ENCODE assay signal across 22 cellular contexts in the genomic region with DNA sequence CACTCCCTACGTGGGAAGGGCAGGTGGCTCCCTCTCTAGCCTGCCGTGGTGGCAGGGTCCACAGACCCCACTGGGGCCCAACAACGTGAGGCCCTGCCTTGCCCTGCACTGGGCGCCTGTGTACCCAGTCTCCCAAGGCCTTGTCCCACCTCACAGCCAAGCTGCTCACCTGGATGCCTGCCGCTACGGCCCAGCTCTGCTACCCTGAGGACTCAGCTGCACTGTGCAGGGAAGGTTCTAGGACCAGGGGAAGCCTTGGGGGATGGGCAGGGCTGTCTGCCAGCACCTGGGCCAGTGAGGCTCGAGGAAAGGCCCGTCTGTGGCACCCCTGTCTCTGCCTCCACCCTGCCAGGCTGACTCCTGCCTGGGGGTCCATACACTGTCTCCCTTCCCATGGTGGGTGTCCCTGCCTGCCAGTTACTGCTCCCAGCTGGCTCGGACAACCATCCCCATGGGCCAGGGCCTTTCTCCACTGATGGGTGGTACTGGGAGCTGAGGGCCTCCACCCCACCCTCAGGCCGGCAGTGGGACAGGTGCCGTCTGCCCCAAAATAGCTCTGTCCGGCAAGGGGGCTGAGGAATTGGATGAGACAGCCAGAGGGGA. TPM values are rescaled to one million over a fixed set of nuclear protein-coding genes. Genes with fewer than 3 reads are reported as not detected.
A peak's percentile ranks its signal among the peaks of the same experiment; 100 is the strongest.
DNase-seq lines count a peak whose midpoint lies in the region; ATAC-seq, FAIRE-seq and TF ChIP-seq lines count a peak whose summit lies in the region.
"Had no signal": no experiment of that assay in that cellular context is flagged by ENCODE, and none has a peak within 500 bp of the region (broad histone marks: within the 10 kb centered on the region; RNA-seq: fewer than 3 reads in every experiment).

No MANE protein-coding gene starts in this region.

- peaks cover 45% of the 10 kb centered on the region for H3K79me1 ChIP-seq in H1 (ENCODE audit: low read depth, low read length)

- H3K4me1 ChIP-seq in right atrium auricular region, result peaks cover 0 to 51% of the 10 kb centered on the region in 2 donors
- peaks cover 4 to 39% (median 23%) of the 10 kb centered on the region in 4 experiments for H3K4me1 ChIP-seq in H1 (replicated peaks in 1 of 4; ENCODE audit: control insufficient read depth in 3 of 4, insufficient read depth in 4 of 4, low read length in 3 of 4)
- H3K4me1 ChIP-seq in liver (ENCODE audit: control insufficient read depth in 4 of 4, insufficient read depth in 4 of 4, low read length in 3 of 4), result peaks cover 22 to 80% (median 62%) of the 10 kb centered on the region in 4 donors
- peaks cover 44 to 49% (median 47%) of the 10 kb centered on the region in 3 donors for H3K4me1 ChIP-seq in skeletal muscle tissue (ENCODE audit: control insufficient read depth in 3 of 3, insufficient read depth in 3 of 3, low read length in 3 of 3)
- peaks cover 15% of the 10 kb centered on the region for H3K4me1 ChIP-seq in neural progenitor cell

- H2AFZ ChIP-seq in H1 (ENCODE audit: low read length) (no peak overlapping the region), neural progenitor cell (replicated peaks) (no peak overlapping the region)
- H2AFZ ChIP-seq: GM23248 had no signal

- ATAC-seq in Right ventricle myocardium inferior, result no peak
- ATAC-seq in activated T-cell treated with anti-CD3 and anti-CD28 coated beads, Interleukin-2, amount 50 U/mL, for 4 hours, result no peak
- ATAC-seq: CD8-positive, alpha-beta T cell had no signal

- TF ChIP-seq CTCF in right atrium auricular region (IDR thresholded peaks at IDR 0.05) (no peak), H1 (IDR thresholded peaks at IDR 0.05; ENCODE audit: control extremely low read depth in 1 of 3, insufficient read depth in 1 of 3, low read depth in 1 of 3, low read length in 3 of 3) (no peak), liver (IDR thresholded peaks at IDR 0.05; ENCODE audit: low read depth, low read length, missing input control) (no peak), neural progenitor cell (IDR thresholded peaks at IDR 0.05) (no peak)

- peak overlapping the region; percentile 32; the same call in 1 of the 2 replicates for H3K18ac ChIP-seq in H1 (ENCODE audit: extremely low read depth, low read length)

- no peaks in the 10 kb centered on the region for H3K27me3 Mint-ChIP-seq in activated T-cell treated with anti-CD3 and anti-CD28 coated beads, Interleukin-2, amount 50 U/mL, for 4 hours (ENCODE audit: low read depth)
- H3K27me3 Mint-ChIP-seq in neural progenitor cell (ENCODE audit: insufficient read depth, low read depth), result no peaks in the 10 kb centered on the region

- H4K20me1 ChIP-seq in H1 (replicated peaks in 1 of 2; ENCODE audit: control insufficient read depth in 1 of 2, insufficient read depth in 2 of 2, low read length in 2 of 2) (peaks cover 54 to 65% of the 10 kb centered on the region in 2 experiments), neural progenitor cell (ENCODE audit: low read depth) (peaks cover 100% of the 10 kb centered on the region)

- H3K56ac ChIP-seq in H1 (replicated peaks; ENCODE audit: insufficient read length, low read depth, low read length), result no peak overlapping the region

- H3K27ac Mint-ChIP-seq in neural progenitor cell, result no peak overlapping the region
- H3K27ac Mint-ChIP-seq: CD8-positive, alpha-beta T cell had no signal

- no peak for TF ChIP-seq EP300 in H1 (IDR thresholded peaks at IDR 0.05; ENCODE audit: borderline replicate concordance in 1 of 2, low read depth in 2 of 2, low read length in 2 of 2)

- no peak overlapping the region for H3K9ac ChIP-seq in H1 (replicated peaks in 1 of 4; ENCODE audit: extremely low read depth in 1 of 4, low read depth in 3 of 4, low read length in 3 of 4)
- peak overlapping the region in 1 of 2 donors; percentile 24 for H3K9ac ChIP-seq in liver (ENCODE audit: low read depth in 1 of 2, low read length in 2 of 2)
- H3K9ac ChIP-seq in skeletal muscle tissue (ENCODE audit: low read depth in 1 of 3, low read length in 3 of 3), result peak overlapping the region in 2 of 3 donors; percentile 12 to 25
- H3K9ac ChIP-seq in neural progenitor cell, result no peak overlapping the region
- H3K9ac ChIP-seq: GM23248 had no signal

- H3K79me2 ChIP-seq in H1 (ENCODE audit: control insufficient read depth in 1 of 2, insufficient read depth in 2 of 2, low read length in 2 of 2) (peaks cover 0 to 87% of the 10 kb centered on the region in 2 experiments; a peak in 2 of 4 replicates), neural progenitor cell (ENCODE audit: low read depth) (peaks cover 93% of the 10 kb centered on the region)

- 95% methylated on average over 11 of the region's 12 CpGs; no CpG with 5 or more reads in 1 of the 2 experiments for WGBS in H1 (ENCODE audit: extremely low coverage in 1 of 2, insufficient coverage in 1 of 2, insufficient read length in 1 of 2, insufficient replicate concordance in 2 of 2, low coverage in 1 of 2, low lambda C conversion rate in 2 of 2, missing lambda C conversion rate in 1 of 2), 2 experiments
- 81% methylated on average over 12 of the region's 12 CpGs for WGBS in liver

- CTCF ChIA-PET in H1 (lab: Charles Lee; ENCODE audit: partially characterized antibody), result interaction anchor here (1.3 to 1.7 kb wide), 2 partner anchors 14 to 20 kb away, joined by 5 to 7 read pairs; no protein-coding TSS in a partner anchor

- no peak overlapping the region for H3K23ac ChIP-seq in H1 (ENCODE audit: insufficient read length)

- H3K23me2 ChIP-seq in H1 (ENCODE audit: low read depth, low read length), result no peaks in the 10 kb centered on the region

- no peaks in the 10 kb centered on the region for H3K27me3 ChIP-seq in right atrium auricular region
- H3K27me3 ChIP-seq in H1 (replicated peaks in 1 of 4; ENCODE audit: control insufficient read depth in 3 of 4, extremely low read depth in 1 of 4, insufficient read depth in 3 of 4, low read length in 3 of 4), result no peaks in the 10 kb centered on the region
- H3K27me3 ChIP-seq in liver (ENCODE audit: control insufficient read depth in 4 of 4, insufficient read depth in 4 of 4, low read length in 3 of 4), result no peaks in the 10 kb centered on the region
- no peaks in the 10 kb centered on the region for H3K27me3 ChIP-seq in skeletal muscle tissue (ENCODE audit: control insufficient read depth in 3 of 3, insufficient read depth in 3 of 3, low read length in 3 of 3)
- no peaks in the 10 kb centered on the region for H3K27me3 ChIP-seq in neural progenitor cell

- no peak overlapping the region for H2BK120ac ChIP-seq in H1 (replicated peaks; ENCODE audit: low read depth, low read length)

- TF ChIP-seq RAD21 in H1 (IDR thresholded peaks at IDR 0.05 in 1 of 2, conservative IDR thresholded peaks at IDR 0.05 in 1 of 2; ENCODE audit: low read depth in 2 of 2, low read length in 2 of 2) (no peak), liver (IDR thresholded peaks at IDR 0.05) (no peak)

- FAIRE-seq in H1 (lab: Jason Lieb, UNC), result no peak
- FAIRE-seq: G401.6 had no signal

- 0 out of 2 replicates have a peak overlapping the region, but pooled peaks have one; percentile 16 for H2BK5ac ChIP-seq in H1 (ENCODE audit: low read depth, low read length)

- intact Hi-C loops in Right ventricle myocardium inferior (cut with DNase I), result no loop called here

- peaks cover 17% of the 10 kb centered on the region for H3K4me1 Mint-ChIP-seq in activated T-cell treated with anti-CD3 and anti-CD28 coated beads, Interleukin-2, amount 50 U/mL, for 4 hours (ENCODE audit: low read depth)
- H3K4me1 Mint-ChIP-seq in neural progenitor cell, result peaks cover 16% of the 10 kb centered on the region

- no peak overlapping the region for H3K4me3 Mint-ChIP-seq in activated T-cell treated with anti-CD3 and anti-CD28 coated beads, Interleukin-2, amount 50 U/mL, for 4 hours
- no peak overlapping the region for H3K4me3 Mint-ChIP-seq in neural progenitor cell
- H3K4me3 Mint-ChIP-seq: CD8-positive, alpha-beta T cell had no signal

- peak; percentile 31 for DNase-seq in Right ventricle myocardium inferior (ENCODE audit: missing footprints)
- DNase-seq in right atrium auricular region (ENCODE audit: low spot score), result no peak
- DNase-seq in H1 (ENCODE audit: low read depth in 1 of 2, low spot score in 2 of 2), result no peak
- DNase-seq in NCI-H1417 (lab: John Stamatoyannopoulos, UW), result no peak
- DNase-seq in activated T-cell treated with anti-CD3 and anti-CD28 coated beads, Interleukin-2, amount 50 U/mL, for 4 hours, result no peak
- DNase-seq in neural progenitor cell (ENCODE audit: low spot score), result no peak
- DNase-seq: 8988T; CD8-positive, alpha-beta T cell; DND-41; GM23248; KG1; NCI-H1436; NCI-H2029; NCI-H2171; NCI-H446; NCI-H69; NK-92 treated with Interleukin-12 subunit alpha and Interleukin-12 subunit beta, amount 100 ng/mL, for 24 hours; OCI-M1; RPMI8226 had no signal

- H3K9me3 ChIP-seq in right atrium auricular region (no peaks in the 10 kb centered on the region), H1 (ENCODE audit: insufficient read depth in 2 of 2, low read depth in 1 of 2, low read length in 1 of 2) (no peaks in the 10 kb centered on the region), liver (ENCODE audit: control insufficient read depth in 4 of 4, low read length in 3 of 4) (no peaks in the 10 kb centered on the region), skeletal muscle tissue (ENCODE audit: control insufficient read depth in 3 of 3, low read length in 3 of 3) (no peaks in the 10 kb centered on the region), neural progenitor cell (ENCODE audit: low read depth) (no peaks in the 10 kb centered on the region)

- no peak overlapping the region for H3K27ac ChIP-seq in right atrium auricular region
- H3K27ac ChIP-seq in H1 (ENCODE audit: low read depth, low read length), result no peak overlapping the region; the same call in 1 of the 2 replicates
- peak overlapping the region; percentile 71 to 74 for H3K27ac ChIP-seq in liver (ENCODE audit: low read depth in 1 of 2, low read length in 2 of 2)
- H3K27ac ChIP-seq in skeletal muscle tissue (ENCODE audit: low read depth, low read length), result no peak overlapping the region
- no peak overlapping the region for H3K27ac ChIP-seq in neural progenitor cell
- H3K27ac ChIP-seq: GM23248 had no signal

- H3K14ac ChIP-seq in H1 (ENCODE audit: insufficient read length), result no peak overlapping the region

- peaks cover 3% of the 10 kb centered on the region for H3K36me3 Mint-ChIP-seq in activated T-cell treated with anti-CD3 and anti-CD28 coated beads, Interleukin-2, amount 50 U/mL, for 4 hours (ENCODE audit: insufficient read depth)
- H3K36me3 Mint-ChIP-seq in neural progenitor cell, result peaks cover 7% of the 10 kb centered on the region
- H3K36me3 Mint-ChIP-seq: CD8-positive, alpha-beta T cell had no signal

- no peak overlapping the region for H4K8ac ChIP-seq in H1 (ENCODE audit: extremely low read depth, insufficient read depth, low read length)

- no peaks in the 10 kb centered on the region for H3K9me3 Mint-ChIP-seq in activated T-cell treated with anti-CD3 and anti-CD28 coated beads, Interleukin-2, amount 50 U/mL, for 4 hours
- peaks cover 2% of the 10 kb centered on the region for H3K9me3 Mint-ChIP-seq in neural progenitor cell
- H3K9me3 Mint-ChIP-seq: CD8-positive, alpha-beta T cell had no signal

- no peak overlapping the region for H2AK5ac ChIP-seq in H1 (ENCODE audit: low read depth, low read length)

- H2BK15ac ChIP-seq in H1 (ENCODE audit: low read length), result 0 out of 2 replicates have a peak overlapping the region, but pooled peaks have one; percentile 46

- no peak overlapping the region for H2BK12ac ChIP-seq in H1 (ENCODE audit: low read depth, low read length)

- H2BK20ac ChIP-seq in H1 (ENCODE audit: low read length), result no peak overlapping the region

- no peak overlapping the region for H3K4me2 ChIP-seq in H1 (ENCODE audit: insufficient read depth in 1 of 2, low read depth in 2 of 2, low read length in 2 of 2)
- H3K4me2 ChIP-seq in neural progenitor cell, result no peak overlapping the region

- no peak overlapping the region for H4K91ac ChIP-seq in H1 (replicated peaks; ENCODE audit: insufficient read length, low read length)

- no peak overlapping the region for H3K4ac ChIP-seq in H1 (replicated peaks; ENCODE audit: insufficient read length, low read depth, low read length)

- no peaks in the 10 kb centered on the region for H3K36me3 ChIP-seq in right atrium auricular region
- H3K36me3 ChIP-seq in H1 (ENCODE audit: control insufficient read depth in 2 of 4, insufficient read depth in 4 of 4, low read length in 3 of 4), result peaks cover 0 to 4% (median 1%) of the 10 kb centered on the region in 4 experiments; a peak in 3 of 8 replicates
- H3K36me3 ChIP-seq in liver (ENCODE audit: control insufficient read depth in 4 of 4, insufficient read depth in 3 of 4, low read depth in 1 of 4, low read length in 3 of 4), result no peaks in the 10 kb centered on the region
- H3K36me3 ChIP-seq in skeletal muscle tissue (ENCODE audit: control insufficient read depth in 3 of 3, insufficient read depth in 3 of 3, low read length in 3 of 3), result peaks cover 2 to 5% (median 4%) of the 10 kb centered on the region in 3 donors
- H3K36me3 ChIP-seq in neural progenitor cell, result no peaks in the 10 kb centered on the region

- TF ChIP-seq POLR2A in H1 (IDR thresholded peaks at IDR 0.05; ENCODE audit: control extremely low read depth in 1 of 2, low read depth in 2 of 2, low read length in 2 of 2), result no peak

- no peak overlapping the region for H3K4me3 ChIP-seq in right atrium auricular region
- no peak overlapping the region for H3K4me3 ChIP-seq in H1 (ENCODE audit: extremely low read depth in 1 of 4, insufficient read depth in 2 of 4, low read depth in 3 of 4, low read length in 4 of 4)
- no peak overlapping the region for H3K4me3 ChIP-seq in liver (ENCODE audit: low read depth in 1 of 3, low read length in 3 of 3)
- no peak overlapping the region for H3K4me3 ChIP-seq in skeletal muscle tissue (ENCODE audit: low read length in 3 of 3)
- H3K4me3 ChIP-seq in neural progenitor cell, result no peak overlapping the region
- H3K4me3 ChIP-seq: GM23248 had no signal

- POLR2A ChIA-PET in H1 (lab: Charles Lee; ENCODE audit: partially characterized antibody), result interaction anchor here (1.8 kb wide), 1 partner anchor 13 kb away, joined by 4 read pairs; no protein-coding TSS in a partner anchor

- no peak overlapping the region for H4K5ac ChIP-seq in H1 (ENCODE audit: insufficient read length, low read depth, low read length)

- no peaks in the 10 kb centered on the region for H3F3A ChIP-seq in neural progenitor cell (ENCODE audit: low read depth)

RNA-seq across cellular contexts. Expression of a gene that starts 33.2 kb away (rescaled TPM):
- total RNA-seq in Right ventricle myocardium inferior, result 34.9 TPM
- total RNA-seq in right atrium auricular region, result 10 to 100 TPM; 19.0 to 25.8 TPM
- total RNA-seq in H1 (2021; fragmentation: NEBNext Ultra II Directional; extraction: Animal tissue kit (Norgen Biotek cat#: 25700)), result 72.8 and 74.6 TPM in 2 replicates
- polyA plus RNA-seq in H1 (2011; rRNA removed), result 37.4 and 61.3 TPM in 2 replicates
- polyA plus RNA-seq in H1 (2011; cell fraction: cytosol; rRNA removed), result 37.9 TPM
- 51.0 TPM for polyA plus RNA-seq in H1 (2011; cell fraction: nucleus; rRNA removed)
- polyA plus RNA-seq in H1 (2012, experiment 1 of 2), result 44.2 to 60.1 TPM (median 56.3 TPM) in 4 replicates
- 57.3 TPM for polyA plus RNA-seq in H1 (2012, experiment 2 of 2)
- 41.0 TPM for polyA plus RNA-seq in H1 (2013, experiment 1 of 2)
- 45.1 TPM for polyA plus RNA-seq in H1 (2013, experiment 2 of 2)
- 26.9 and 34.9 TPM in 2 replicates for polyA minus RNA-seq in H1 (2011; rRNA and poly(A)+ RNA removed)
- 49.1 TPM for polyA minus RNA-seq in H1 (2011; cell fraction: cytosol; rRNA and poly(A)+ RNA removed)
- polyA minus RNA-seq in H1 (2011; cell fraction: nucleus; rRNA and poly(A)+ RNA removed), result 74.6 TPM
- total RNA-seq in liver, result 10 to 100 TPM; 19.1 to 31.9 TPM
- 10 to 100 TPM; 17.9 to 31.7 TPM for polyA plus RNA-seq in liver
- 12.5 TPM for total RNA-seq in skeletal muscle tissue
- total RNA-seq in activated T-cell treated with anti-CD3 and anti-CD28 coated beads, Interleukin-2, amount 50 U/mL, for 4 hours, result 10 to 100 TPM; 23.9 to 32.3 (median 28.2) TPM
- 31.1 and 71.0 TPM in 2 replicates for total RNA-seq in neural progenitor cell (ENCODE audit: low replicate concordance)

Comparison
In these comparisons a context has a peak if more than half of its experiments do, and no peak if none do; other contexts are left out.
1. H3K27ac ChIP-seq: peak in liver (2 of 2); none in right atrium auricular region (0 of 2), H1 (single experiment), skeletal muscle tissue (single experiment) and neural progenitor cell (single experiment).
2. H3K9ac ChIP-seq: peak in skeletal muscle tissue (2 of 3); none in H1 (0 of 4) and neural progenitor cell (single experiment).